8 cellular contexts compared by ENCODE assay signal in the genomic region with DNA sequence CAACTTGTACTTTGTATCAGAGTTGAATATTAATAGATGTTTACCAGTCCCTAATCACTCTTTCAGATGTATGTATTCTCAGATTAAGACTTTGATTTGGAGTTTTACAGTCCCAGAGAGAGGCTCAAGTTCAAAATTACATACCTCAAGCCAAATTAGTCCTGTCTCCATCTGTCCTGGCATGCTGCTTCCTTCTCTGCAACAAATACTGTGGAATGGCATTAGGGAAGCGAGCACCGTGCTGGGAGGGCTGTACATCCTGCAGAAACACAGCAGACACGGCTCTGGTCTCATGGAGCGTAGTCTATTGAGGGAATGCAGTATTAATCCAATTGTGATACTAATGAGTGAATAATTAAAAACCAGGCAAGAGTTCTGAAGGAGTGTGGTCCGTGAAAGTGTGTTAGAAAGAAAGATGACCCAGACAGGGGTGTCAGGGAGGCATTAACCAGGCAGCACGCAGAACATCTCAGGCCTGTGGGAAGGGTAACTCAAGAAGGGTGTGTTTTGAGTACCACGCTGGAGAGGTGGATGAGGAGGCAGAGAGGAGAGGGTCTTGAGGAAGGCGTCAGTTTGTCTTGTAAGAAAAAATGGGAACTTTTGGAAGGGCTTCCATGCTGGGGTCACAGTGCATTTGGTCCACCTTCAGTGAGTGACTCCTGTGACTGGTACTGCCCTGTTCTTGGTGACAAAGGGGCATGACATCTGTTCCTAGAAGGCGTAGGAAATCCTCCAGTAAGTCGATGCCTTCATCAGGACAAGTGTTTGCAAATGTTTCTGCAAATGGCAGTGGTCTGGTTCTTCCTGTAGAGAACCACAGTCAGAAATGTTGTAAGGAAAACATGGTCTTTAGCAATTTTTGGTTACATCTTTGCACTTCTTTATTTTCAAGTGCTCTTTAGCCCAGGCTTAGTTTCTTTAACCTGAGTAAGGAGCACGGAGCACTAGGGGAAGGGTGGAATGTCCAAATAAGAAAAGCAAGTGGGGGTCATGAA. TPM values are rescaled to one million over a fixed set of nuclear protein-coding genes. Genes with fewer than 3 reads are reported as not detected.
DNase-seq lines count a peak whose midpoint lies in the region; ATAC-seq and TF ChIP-seq lines count a peak whose summit lies in the region.

No MANE protein-coding gene starts in this region.

- TF ChIP-seq POLR2A in right lobe of liver (IDR thresholded peaks at IDR 0.05) = no peak
- TF ChIP-seq POLR2A in GM18505 (IDR thresholded peaks at IDR 0.05; ENCODE audit: borderline replicate concordance, extremely low read depth, insufficient read depth, insufficient read length) = no peak

- H3K27ac ChIP-seq in right lobe of liver (peak overlapping the region in 2 of 3 donors; percentile 95), upper lobe of right lung (peak overlapping the region; percentile 76)

- H3K9me3 ChIP-seq in right lobe of liver (no peaks in the 10 kb centered on the region), upper lobe of right lung (no peaks in the 10 kb centered on the region)

- H3K27me3 ChIP-seq in right lobe of liver (no peaks in the 10 kb centered on the region), upper lobe of right lung (no peaks in the 10 kb centered on the region)

- TF ChIP-seq CTCF in AG09309 (IDR thresholded peaks at IDR 0.05; ENCODE audit: control insufficient read depth, insufficient read depth, low read depth, low read length, missing control alignments) = no peak
- TF ChIP-seq CTCF in HFF-Myc (IDR thresholded peaks at IDR 0.05; ENCODE audit: low read depth, low read length, missing control alignments) = no peak
- no peak for TF ChIP-seq CTCF in right lobe of liver (IDR thresholded peaks at IDR 0.05)
- no peak for TF ChIP-seq CTCF in upper lobe of right lung (IDR thresholded peaks at IDR 0.05)

- H3K4me1 Mint-ChIP-seq in activated naive CD8-positive, alpha-beta T cell treated with anti-CD3 and anti-CD28 coated beads, Interleukin-2, amount 50 U/mL, for 24 hours = peaks cover 31% of the 10 kb centered on the region

- peaks cover 2% of the 10 kb centered on the region for H3K36me3 Mint-ChIP-seq in activated naive CD8-positive, alpha-beta T cell treated with anti-CD3 and anti-CD28 coated beads, Interleukin-2, amount 50 U/mL, for 24 hours (ENCODE audit: low read depth)

- peak overlapping the region; percentile 77 for H3K27ac Mint-ChIP-seq in activated naive CD8-positive, alpha-beta T cell treated with anti-CD3 and anti-CD28 coated beads, Interleukin-2, amount 50 U/mL, for 24 hours

- DNase-seq in AG09309 (ENCODE audit: low read depth) (no peak), HFF-Myc (ENCODE audit: extremely low read depth, low read depth) (no peak), right lobe of liver (no peak), upper lobe of right lung (no peak), left colon (no peak), SHP77 (lab: John Stamatoyannopoulos, UW) (no peak)
- DNase-seq in activated naive CD8-positive, alpha-beta T cell treated with anti-CD3 and anti-CD28 coated beads, Interleukin-2, amount 50 U/mL, for 24 hours = no peak

- H3K4me3 ChIP-seq in AG09309 (ENCODE audit: control insufficient read depth, low read depth, low read length) (peak overlapping the region; percentile 54), HFF-Myc (replicated peaks; ENCODE audit: low read depth, low read length) (peak overlapping the region; percentile 74), right lobe of liver (peak overlapping the region; percentile 60 to 77 (median 74)), upper lobe of right lung (peak overlapping the region; percentile 81)

- H3K4me1 ChIP-seq in right lobe of liver = peaks cover 0 to 36% (median 10%) of the 10 kb centered on the region in 4 donors
- peaks cover 26% of the 10 kb centered on the region for H3K4me1 ChIP-seq in upper lobe of right lung

- ATAC-seq in activated naive CD8-positive, alpha-beta T cell treated with anti-CD3 and anti-CD28 coated beads, Interleukin-2, amount 50 U/mL, for 24 hours = no peak
- no peak for ATAC-seq in right lobe of liver
- peak; percentile 19 for ATAC-seq in upper lobe of right lung
- ATAC-seq in GM18505 (IDR thresholded peaks at IDR 0.05; ENCODE audit: unreplicated experiment) = no peak
- no peak for ATAC-seq in left colon

- no peaks in the 10 kb centered on the region for H3K27me3 Mint-ChIP-seq in activated naive CD8-positive, alpha-beta T cell treated with anti-CD3 and anti-CD28 coated beads, Interleukin-2, amount 50 U/mL, for 24 hours

- 23% methylated on average over 8 of the region's 11 CpGs for WGBS in right lobe of liver (ENCODE audit: insufficient coverage, low coverage, low lambda C conversion rate, missing lambda C conversion rate)

- intact Hi-C loops in right lobe of liver (cut with DNase I) (no loop called here), upper lobe of right lung (cut with DNase I) (no loop called here), left colon (cut with DNase I, micrococcal nuclease) (no loop called here)

- peak overlapping the region; percentile 88 for H3K4me3 Mint-ChIP-seq in activated naive CD8-positive, alpha-beta T cell treated with anti-CD3 and anti-CD28 coated beads, Interleukin-2, amount 50 U/mL, for 24 hours

- H3K36me3 ChIP-seq in right lobe of liver (no peaks in the 10 kb centered on the region), upper lobe of right lung (no peaks in the 10 kb centered on the region)

- H3K9me3 Mint-ChIP-seq in activated naive CD8-positive, alpha-beta T cell treated with anti-CD3 and anti-CD28 coated beads, Interleukin-2, amount 50 U/mL, for 24 hours = no peaks in the 10 kb centered on the region

RNA-seq across cellular contexts. Expression of a gene that starts 1.6 kb away (rescaled TPM):
- total RNA-seq in right lobe of liver (10 to 100 TPM; 23.3 to 66.4 (median 50.0) TPM), upper lobe of right lung (47.1 TPM), left colon (10 to 100 TPM; 91.1 to 95.7 TPM)
